14 cellular contexts compared by ENCODE assay signal in the genomic region with DNA sequence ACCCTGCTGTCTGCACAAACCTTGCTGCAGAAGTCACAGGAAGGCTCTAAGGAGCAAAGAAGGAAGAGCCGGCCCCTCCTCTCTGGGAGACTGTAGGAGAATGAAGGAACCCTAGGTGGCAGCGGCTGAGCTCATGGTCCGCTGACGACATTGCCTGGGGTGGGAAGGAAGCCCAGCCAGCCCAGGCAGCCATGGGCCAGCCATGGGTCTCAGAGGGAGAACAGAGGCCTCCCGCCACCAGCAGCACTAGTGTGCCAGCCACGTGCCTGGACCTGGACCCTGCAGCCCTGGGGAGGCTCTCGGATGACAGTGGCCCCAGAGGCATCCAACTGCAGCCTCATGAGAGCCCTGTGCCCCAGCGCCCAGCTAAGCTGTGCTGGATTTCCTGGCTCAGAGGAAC. TPM values are rescaled to one million over a fixed set of nuclear protein-coding genes. Genes with fewer than 3 reads are reported as not detected.
DNase-seq lines count a peak whose midpoint lies in the region; ATAC-seq and TF ChIP-seq lines count a peak whose summit lies in the region.
"Had no signal": no experiment of that assay in that cellular context is flagged by ENCODE, and none has a peak within 500 bp of the region (broad histone marks: within the 10 kb centered on the region; RNA-seq: fewer than 3 reads in every experiment).

No MANE protein-coding gene starts in this region.

- H3K4me2 ChIP-seq in hepatocyte = no peak overlapping the region

- no peaks in the 10 kb centered on the region for H3K36me3 ChIP-seq in H7 (replicated peaks; ENCODE audit: control insufficient read depth, insufficient read depth, low read length)
- H3K36me3 ChIP-seq in brain microvascular endothelial cell (replicated peaks) = no peaks in the 10 kb centered on the region
- H3K36me3 ChIP-seq in lower lobe of right lung = no peaks in the 10 kb centered on the region
- H3K36me3 ChIP-seq in tibial nerve = no peaks in the 10 kb centered on the region
- no peaks in the 10 kb centered on the region for H3K36me3 ChIP-seq in hepatocyte (replicated peaks; ENCODE audit: insufficient read depth, low read depth)
- H3K36me3 ChIP-seq: upper lobe of left lung had no signal

- DNase-seq in A172 (ENCODE audit: low spot score) (peak; percentile 62), H7 (peak; percentile 86), brain microvascular endothelial cell (no peak), lower lobe of right lung (peak; percentile 24), tibial nerve (ENCODE audit: low spot score in 2 of 2) (no peak), hepatocyte (ENCODE audit: low spot score) (no peak)
- no peak for DNase-seq in activated T-cell treated with anti-CD3 and anti-CD28 coated beads, Interleukin-2, amount 50 U/mL, for 4 hours
- DNase-seq: amniotic stem cell; effector memory CD8-positive, alpha-beta T cell; NCI-H1436 treated with DMSO at 0.1 percent for 48 hours; NK-92 treated with Interleukin-12 subunit alpha and Interleukin-12 subunit beta, amount 100 ng/mL, for 24 hours had no signal

- H3K4me1 ChIP-seq in lower lobe of right lung (peaks cover 7% of the 10 kb centered on the region), tibial nerve (peaks cover 0 to 7% (median 0%) of the 10 kb centered on the region in 4 donors), hepatocyte (ENCODE audit: insufficient read depth) (peaks cover 9% of the 10 kb centered on the region)

- no peak for TF ChIP-seq EP300 in tibial nerve (IDR thresholded peaks at IDR 0.05)

- no peaks in the 10 kb centered on the region for H3K9me2 ChIP-seq in hepatocyte (replicated peaks; ENCODE audit: insufficient read depth)

- H3K27me3 ChIP-seq in H7 (ENCODE audit: control insufficient read depth, insufficient read depth, low read length) = no peaks in the 10 kb centered on the region
- H3K27me3 ChIP-seq in brain microvascular endothelial cell (replicated peaks) = no peaks in the 10 kb centered on the region
- no peaks in the 10 kb centered on the region for H3K27me3 ChIP-seq in lower lobe of right lung (ENCODE audit: low read depth)
- no peaks in the 10 kb centered on the region for H3K27me3 ChIP-seq in tibial nerve
- H3K27me3 ChIP-seq in hepatocyte = no peaks in the 10 kb centered on the region
- H3K27me3 ChIP-seq: upper lobe of left lung had no signal

- in situ Hi-C loops in brain microvascular endothelial cell (cut with HindIII; ENCODE audit: low pct_ligation_motif_present, low sequenced_read_pairs) = no loop called here

- no peaks in the 10 kb centered on the region for H4K20me1 ChIP-seq in hepatocyte (ENCODE audit: insufficient read depth, poor library complexity, severe bottlenecking)

- H3K27ac ChIP-seq in brain microvascular endothelial cell (no peak overlapping the region), lower lobe of right lung (no peak overlapping the region), tibial nerve (no peak overlapping the region), hepatocyte (no peak overlapping the region)
- H3K27ac ChIP-seq: skin epidermis, upper lobe of left lung had no signal

- no peaks in the 10 kb centered on the region for H3K9me3 Mint-ChIP-seq in activated T-cell treated with anti-CD3 and anti-CD28 coated beads, Interleukin-2, amount 50 U/mL, for 4 hours

- WGBS in tibial nerve, 2 donors = 42 to 55% methylated on average over 6 to 8 of the region's 8 CpGs
- 58% methylated on average over 8 of the region's 8 CpGs for WGBS in hepatocyte (ENCODE audit: low lambda C conversion rate, missing lambda C conversion rate)

- H3K4me3 ChIP-seq in H7 (ENCODE audit: insufficient read depth, low read depth, low read length) (no peak overlapping the region), brain microvascular endothelial cell (ENCODE audit: low read depth, low read length) (no peak overlapping the region), lower lobe of right lung (no peak overlapping the region), tibial nerve (no peak overlapping the region), hepatocyte (no peak overlapping the region)
- H3K4me3 ChIP-seq: skin epidermis, upper lobe of left lung had no signal

- intact Hi-C loops in lower lobe of right lung (cut with DNase I) = no loop called here

- peaks cover 5% of the 10 kb centered on the region for H3K27me3 Mint-ChIP-seq in activated T-cell treated with anti-CD3 and anti-CD28 coated beads, Interleukin-2, amount 50 U/mL, for 4 hours (ENCODE audit: low read depth)

- no peak for TF ChIP-seq POLR2A in tibial nerve (IDR thresholded peaks at IDR 0.05)

- H3K79me2 ChIP-seq in hepatocyte = no peaks in the 10 kb centered on the region

- TF ChIP-seq CTCF in brain microvascular endothelial cell (IDR thresholded peaks at IDR 0.05; ENCODE audit: low read depth, low read length, missing control alignments) (peak; percentile 1), lower lobe of right lung (IDR thresholded peaks at IDR 0.05) (no peak), tibial nerve (IDR thresholded peaks at IDR 0.05) (no peak), hepatocyte (IDR thresholded peaks at IDR 0.05; ENCODE audit: poor library complexity) (no peak)

- H3K9me3 ChIP-seq in lower lobe of right lung (no peaks in the 10 kb centered on the region), tibial nerve (no peaks in the 10 kb centered on the region), hepatocyte (ENCODE audit: low read depth) (no peaks in the 10 kb centered on the region)
- H3K9me3 ChIP-seq: upper lobe of left lung had no signal

- no peaks in the 10 kb centered on the region for H3K36me3 Mint-ChIP-seq in activated T-cell treated with anti-CD3 and anti-CD28 coated beads, Interleukin-2, amount 50 U/mL, for 4 hours (ENCODE audit: insufficient read depth)

- no peak overlapping the region for H2AFZ ChIP-seq in hepatocyte

- no peak overlapping the region for H3K4me3 Mint-ChIP-seq in activated T-cell treated with anti-CD3 and anti-CD28 coated beads, Interleukin-2, amount 50 U/mL, for 4 hours
- H3K4me3 Mint-ChIP-seq: effector memory CD8-positive, alpha-beta T cell had no signal

- H3K4me1 Mint-ChIP-seq in activated T-cell treated with anti-CD3 and anti-CD28 coated beads, Interleukin-2, amount 50 U/mL, for 4 hours (ENCODE audit: low read depth) = peaks cover 2% of the 10 kb centered on the region

- no peak for ATAC-seq in lower lobe of right lung
- no peak for ATAC-seq in esophagus mucosa
- ATAC-seq in activated T-cell treated with anti-CD3 and anti-CD28 coated beads, Interleukin-2, amount 50 U/mL, for 4 hours = no peak
- ATAC-seq: effector memory CD8-positive, alpha-beta T cell had no signal

RNA-seq across cellular contexts. Expression of a gene that starts 49.2 kb away (rescaled TPM):
- total RNA-seq in A172 (2014; rRNA removed; shearing (Covaris generic)) = 31.0 and 31.9 TPM in 2 replicates
- 25.4 and 26.9 TPM in 2 replicates for total RNA-seq in H7 (2014; rRNA removed; shearing (Covaris generic))
- 29.1 TPM for total RNA-seq in lower lobe of right lung
- 6.2 TPM for total RNA-seq in esophagus mucosa
- total RNA-seq in tibial nerve = 10 to 100 TPM; 19.5 to 66.3 (median 35.1) TPM
- total RNA-seq in activated T-cell treated with anti-CD3 and anti-CD28 coated beads, Interleukin-2, amount 50 U/mL, for 4 hours = 10 to 100 TPM; 14.4 to 17.1 (median 15.1) TPM
- total RNA-seq in hepatocyte = 25.5 and 30.7 TPM in 2 replicates
- 54.4 and 57.7 TPM in 2 replicates for polyA plus RNA-seq in hepatocyte

Comparison
In these comparisons a context has a peak if more than half of its experiments do, and no peak if none do; other contexts are left out.
1. DNase-seq: peak in A172 (single experiment), H7 (single experiment) and lower lobe of right lung (single experiment); none in brain microvascular endothelial cell (single experiment), tibial nerve (0 of 2), activated T-cell treated with anti-CD3 and anti-CD28 coated beads, Interleukin-2, amount 50 U/mL, for 4 hours (single experiment) and hepatocyte (single experiment).